ENCODE assay signal across 1 cellular context in genomic region chr19:17796013-17796837, GRCh38.
TF ChIP-seq lines count a peak whose summit lies in the region.

No MANE protein-coding gene starts in this region.

TF ChIP-seq in HepG2, 621 proteins besides CTCF, POLR2A, EP300 and RAD21 (continued from another document and continues in another):
- TF ChIP-seq ATF2 (CRISPR knock-in tag; IDR thresholded peaks at IDR 0.05), result no peak
- TF ChIP-seq ZNF563 (CRISPR knock-in tag; IDR thresholded peaks at IDR 0.05), result no peak
- peak; percentile 72 for TF ChIP-seq RARA (CRISPR knock-in tag; IDR thresholded peaks at IDR 0.05)
- TF ChIP-seq HNF1B (CRISPR knock-in tag; IDR thresholded peaks at IDR 0.05), result no peak
- TF ChIP-seq CCDC6 (CRISPR knock-in tag; IDR thresholded peaks at IDR 0.05), result no peak
- TF ChIP-seq ZNF580 (CRISPR knock-in tag; IDR thresholded peaks at IDR 0.05; ENCODE audit: borderline replicate concordance, low read depth), result no peak
- peak; percentile 37; the same call in 1 of the 2 replicates for TF ChIP-seq SSRP1 (CRISPR knock-in tag; IDR thresholded peaks at IDR 0.05)
- TF ChIP-seq RBM39 (IDR thresholded peaks at IDR 0.05; ENCODE audit: low read depth, low read length, poor library complexity, severe bottlenecking), result no peak
- TF ChIP-seq ZBTB37 (CRISPR knock-in tag; IDR thresholded peaks at IDR 0.05), result 0 out of 2 replicates have a peak, but pooled peaks have one; percentile 41
- TF ChIP-seq SRSF1 (optimal IDR thresholded peaks at IDR 0.05; ENCODE audit: low read depth, low read length), result no peak
- no peak for TF ChIP-seq ZNF550 (CRISPR knock-in tag; IDR thresholded peaks at IDR 0.05; ENCODE audit: borderline replicate concordance)
- peak; percentile 72; the same call in 1 of the 2 replicates for TF ChIP-seq RXRA (CRISPR knock-in tag; IDR thresholded peaks at IDR 0.05)
- no peak for TF ChIP-seq POGZ (CRISPR knock-in tag; IDR thresholded peaks at IDR 0.05)
- no peak for TF ChIP-seq KIAA2018 (CRISPR knock-in tag; IDR thresholded peaks at IDR 0.05; ENCODE audit: borderline replicate concordance)
- no peak for TF ChIP-seq ZNF101 (CRISPR knock-in tag; IDR thresholded peaks at IDR 0.05; ENCODE audit: borderline replicate concordance, low read depth)
- TF ChIP-seq PAXIP1 (CRISPR knock-in tag; conservative IDR thresholded peaks at IDR 0.05), result peak; percentile 64
- TF ChIP-seq STAT6 (CRISPR knock-in tag; IDR thresholded peaks at IDR 0.05; ENCODE audit: borderline replicate concordance), result no peak; the same call in 1 of the 2 replicates
- TF ChIP-seq CENPT (CRISPR knock-in tag; IDR thresholded peaks at IDR 0.05; ENCODE audit: low read depth), result no peak
- TF ChIP-seq ZMYM2 (CRISPR knock-in tag; IDR thresholded peaks at IDR 0.05), result no peak
- TF ChIP-seq NFE2L1 (CRISPR knock-in tag; IDR thresholded peaks at IDR 0.05; ENCODE audit: borderline replicate concordance), result no peak
- no peak for TF ChIP-seq ZNF703 (CRISPR knock-in tag; IDR thresholded peaks at IDR 0.05; ENCODE audit: borderline replicate concordance)
- TF ChIP-seq TGIF2 (CRISPR knock-in tag; IDR thresholded peaks at IDR 0.05), result no peak
- TF ChIP-seq CREB1 (IDR thresholded peaks at IDR 0.05), result no peak
- no peak for TF ChIP-seq CREB1 (CRISPR knock-in tag; IDR thresholded peaks at IDR 0.05)
- no peak for TF ChIP-seq ZNF468 (CRISPR knock-in tag; IDR thresholded peaks at IDR 0.05)
- TF ChIP-seq ZNF780A (CRISPR knock-in tag; IDR thresholded peaks at IDR 0.05), result no peak
- TF ChIP-seq ZNF556 (CRISPR knock-in tag; IDR thresholded peaks at IDR 0.05; ENCODE audit: borderline replicate concordance), result 0 out of 2 replicates have a peak, but pooled peaks have one; percentile 62
- no peak for TF ChIP-seq REL (CRISPR knock-in tag; conservative IDR thresholded peaks at IDR 0.05)
- peak; percentile 53; the same call in 1 of the 2 replicates for TF ChIP-seq MYC (CRISPR knock-in tag; IDR thresholded peaks at IDR 0.05; ENCODE audit: borderline replicate concordance)
- peak; percentile 4; the same call in 1 of the 2 replicates for TF ChIP-seq HNF4A (CRISPR knock-in tag; IDR thresholded peaks at IDR 0.05)
- no peak for TF ChIP-seq SMYD3 (CRISPR knock-in tag; IDR thresholded peaks at IDR 0.05)
- no peak for TF ChIP-seq PREB (CRISPR knock-in tag; IDR thresholded peaks at IDR 0.05)
- TF ChIP-seq ZMYM3 (CRISPR knock-in tag; IDR thresholded peaks at IDR 0.05), result no peak
- TF ChIP-seq HIC2 (CRISPR knock-in tag; IDR thresholded peaks at IDR 0.05; ENCODE audit: low read depth), result 0 out of 2 replicates have a peak, but pooled peaks have one; percentile 46
- TF ChIP-seq PHF21A (CRISPR knock-in tag; IDR thresholded peaks at IDR 0.05), result peak; percentile 67
- TF ChIP-seq SOX13 (IDR thresholded peaks at IDR 0.05), result no peak
- 0 out of 4 replicates have a peak, but pooled peaks of 1 of the 2 experiments have one; percentile 10 for TF ChIP-seq SOX13 (CRISPR knock-in tag; conservative IDR thresholded peaks at IDR 0.05 in 1 of 2, IDR thresholded peaks at IDR 0.05 in 1 of 2)
- no peak for TF ChIP-seq PAF1 (CRISPR knock-in tag; IDR thresholded peaks at IDR 0.05)
